In genomic region chr22:28978863-28979799, GRCh38 we compare ENCODE assay signal across 1 cellular context.
TF ChIP-seq lines count a peak whose summit lies in the region.

No MANE protein-coding gene starts in this region.

TF ChIP-seq in HEK293, 187 proteins besides CTCF, POLR2A, EP300 and RAD21 (continued from another document and continues in another):
- TF ChIP-seq SCRT2 (tag by site-specific recombination; IDR thresholded peaks at IDR 0.05) (peak; percentile 63; the same call in 1 of the 2 replicates), TRIM28 (IDR thresholded peaks at IDR 0.05; ENCODE audit: borderline replicate concordance, low read length) (no peak), ZNF529 (tag by site-specific recombination; IDR thresholded peaks at IDR 0.05; ENCODE audit: insufficient replicate concordance) (no peak), ZNF777 (tag by site-specific recombination; IDR thresholded peaks at IDR 0.05; ENCODE audit: borderline replicate concordance) (no peak), ZNF707 (tag by site-specific recombination; IDR thresholded peaks at IDR 0.05) (no peak), RBAK (tag by site-specific recombination; IDR thresholded peaks at IDR 0.05) (no peak), ZNF366 (tag by site-specific recombination; conservative IDR thresholded peaks at IDR 0.05) (peak; percentile 49), ZNF561 (tag by site-specific recombination; IDR thresholded peaks at IDR 0.05; ENCODE audit: borderline replicate concordance) (no peak), ATF2 (tag by site-specific recombination; IDR thresholded peaks at IDR 0.05; ENCODE audit: low read depth) (0 out of 2 replicates have a peak, but pooled peaks have one; percentile 5), HOXA7 (CRISPR knock-in tag; IDR thresholded peaks at IDR 0.05; ENCODE audit: borderline replicate concordance) (no peak), SP2 (tag by site-specific recombination; IDR thresholded peaks at IDR 0.05) (no peak), ZNF391 (tag by site-specific recombination; IDR thresholded peaks at IDR 0.05; ENCODE audit: borderline replicate concordance, low read depth) (no peak), ZNF580 (tag by site-specific recombination; IDR thresholded peaks at IDR 0.05) (no peak), YY1 (tag by site-specific recombination; IDR thresholded peaks at IDR 0.05) (no peak), ZSCAN16 (tag by site-specific recombination; IDR thresholded peaks at IDR 0.05) (no peak), ZNF138 (tag by site-specific recombination; IDR thresholded peaks at IDR 0.05; ENCODE audit: borderline replicate concordance) (no peak), SETDB1 (IDR thresholded peaks at IDR 0.05; ENCODE audit: insufficient read length, low read length) (no peak), REST (tag by site-specific recombination; IDR thresholded peaks at IDR 0.05) (no peak), ZNF174 (tag by site-specific recombination; IDR thresholded peaks at IDR 0.05) (no peak), ZNF23 (tag by site-specific recombination; IDR thresholded peaks at IDR 0.05; ENCODE audit: borderline replicate concordance) (no peak), TSHZ1 (tag by site-specific recombination; IDR thresholded peaks at IDR 0.05; ENCODE audit: borderline replicate concordance) (no peak), ZFP3 (tag by site-specific recombination; IDR thresholded peaks at IDR 0.05; ENCODE audit: low read depth) (no peak), ZNF211 (tag by site-specific recombination; IDR thresholded peaks at IDR 0.05; ENCODE audit: low read depth) (no peak), GLI4 (tag by site-specific recombination; IDR thresholded peaks at IDR 0.05) (no peak), ZSCAN23 (tag by site-specific recombination; IDR thresholded peaks at IDR 0.05) (no peak), ZNF518A (tag by site-specific recombination; conservative IDR thresholded peaks at IDR 0.05; ENCODE audit: low read depth) (no peak), ZNF791 (tag by site-specific recombination; IDR thresholded peaks at IDR 0.05) (no peak), ZNF140 (tag by site-specific recombination; IDR thresholded peaks at IDR 0.05) (no peak), ZNF558 (tag by site-specific recombination; IDR thresholded peaks at IDR 0.05) (no peak), BCL11A (tag by site-specific recombination; IDR thresholded peaks at IDR 0.05; ENCODE audit: low read depth) (no peak), ZNF350 (tag by site-specific recombination; IDR thresholded peaks at IDR 0.05) (no peak), BCL11B (tag by site-specific recombination; IDR thresholded peaks at IDR 0.05; ENCODE audit: low read depth) (no peak), MYNN (tag by site-specific recombination; IDR thresholded peaks at IDR 0.05; ENCODE audit: borderline replicate concordance) (no peak), ZNF488 (tag by site-specific recombination; IDR thresholded peaks at IDR 0.05) (no peak), PRDM2 (tag by site-specific recombination; IDR thresholded peaks at IDR 0.05; ENCODE audit: borderline replicate concordance) (no peak), ZNF302 (tag by site-specific recombination; IDR thresholded peaks at IDR 0.05; ENCODE audit: low read depth) (no peak), ZNF175 (tag by site-specific recombination; IDR thresholded peaks at IDR 0.05) (no peak), ZNF184 (tag by site-specific recombination; IDR thresholded peaks at IDR 0.05) (no peak), ZNF701 (tag by site-specific recombination; IDR thresholded peaks at IDR 0.05) (no peak)
